Comparison of ENCODE assay signal across 15 cellular contexts in genomic region chr11:19664896-19665548, GRCh38. TPM values are rescaled to one million over a fixed set of nuclear protein-coding genes. Genes with fewer than 3 reads are reported as not detected.
DNase-seq lines count a peak whose midpoint lies in the region; ATAC-seq and TF ChIP-seq lines count a peak whose summit lies in the region.
"Had no signal": no experiment of that assay in that cellular context is flagged by ENCODE, and none has a peak within 500 bp of the region (broad histone marks: within the 10 kb centered on the region; RNA-seq: fewer than 3 reads in every experiment).

No MANE protein-coding gene starts in this region.

- no peak overlapping the region for H3K27ac ChIP-seq in brain microvascular endothelial cell
- no peak overlapping the region for H3K27ac ChIP-seq in effector memory CD4-positive, alpha-beta T cell (ENCODE audit: insufficient read depth, low read length, poor library complexity, severe bottlenecking)
- no peak overlapping the region for H3K27ac ChIP-seq in body of pancreas
- H3K27ac ChIP-seq: BLaER1, esophagus muscularis mucosa, SJSA1 had no signal

- H3K27me3 ChIP-seq in brain microvascular endothelial cell (replicated peaks) (no peaks in the 10 kb centered on the region), body of pancreas (no peaks in the 10 kb centered on the region)
- no peaks in the 10 kb centered on the region for H3K27me3 ChIP-seq in effector memory CD4-positive, alpha-beta T cell (replicated peaks; ENCODE audit: control insufficient read depth, insufficient read depth, low read length, poor library complexity, severe bottlenecking)
- H3K27me3 ChIP-seq: BLaER1, esophagus muscularis mucosa, SJSA1 had no signal

- intact Hi-C loops in body of pancreas (cut with DNase I): no loop called here

- 63 to 66% methylated on average over 4 of the region's 4 CpGs for WGBS in body of pancreas, 2 donors

- H3K4me1 ChIP-seq in effector memory CD4-positive, alpha-beta T cell (ENCODE audit: control insufficient read depth, insufficient read depth, low read length, poor library complexity, severe bottlenecking): no peaks in the 10 kb centered on the region
- no peaks in the 10 kb centered on the region for H3K4me1 ChIP-seq in body of pancreas
- H3K4me1 ChIP-seq: BLaER1 had no signal

- TF ChIP-seq CTCF in AG09309 (IDR thresholded peaks at IDR 0.05; ENCODE audit: control insufficient read depth, insufficient read depth, low read depth, low read length, missing control alignments) (no peak), choroid plexus epithelial cell (conservative IDR thresholded peaks at IDR 0.05; ENCODE audit: low read depth, low read length) (no peak), brain microvascular endothelial cell (IDR thresholded peaks at IDR 0.05; ENCODE audit: low read depth, low read length, missing control alignments) (no peak), body of pancreas (IDR thresholded peaks at IDR 0.05) (no peak)

- in situ Hi-C loops in brain microvascular endothelial cell (cut with HindIII; ENCODE audit: low pct_ligation_motif_present, low sequenced_read_pairs): no loop called here

- no peaks in the 10 kb centered on the region for H3K9me3 ChIP-seq in effector memory CD4-positive, alpha-beta T cell (ENCODE audit: control insufficient read depth, low read length)
- H3K9me3 ChIP-seq in body of pancreas: no peaks in the 10 kb centered on the region
- H3K9me3 ChIP-seq: BLaER1, esophagus muscularis mucosa, SJSA1 had no signal

- DNase-seq in AG09309 (ENCODE audit: low read depth) (peak; percentile 28), NCI-H226 (peak; percentile 49), choroid plexus epithelial cell (ENCODE audit: low read depth) (peak; percentile 50), left kidney (ENCODE audit: low read depth, low spot score) (peak; percentile 58), brain microvascular endothelial cell (no peak), body of pancreas (no peak)
- no peak for DNase-seq in effector memory CD4-positive, alpha-beta T cell
- DNase-seq: activated CD4-positive, alpha-beta memory T cell treated with anti-CD3 and anti-CD28 coated beads, Interleukin-2, amount 10 ng/mL, durations not matched to agents 7 days and 5 days; activated naive CD8-positive, alpha-beta T cell treated with anti-CD3 and anti-CD28 coated beads, Interleukin-2, amount 10 ng/mL, durations not matched to agents 7 days and 5 days; NCI-H2227 treated with DMSO at 0.1 percent for 48 hours; small intestine had no signal

- no peak for ATAC-seq in GM21825 (IDR thresholded peaks at IDR 0.05; ENCODE audit: unreplicated experiment)
- no peak for ATAC-seq in body of pancreas

- H3K4me3 ChIP-seq in AG09309 (ENCODE audit: control insufficient read depth, low read depth, low read length) (no peak overlapping the region), choroid plexus epithelial cell (ENCODE audit: low read depth, low read length) (no peak overlapping the region), brain microvascular endothelial cell (ENCODE audit: low read depth, low read length) (no peak overlapping the region), body of pancreas (no peak overlapping the region)
- H3K4me3 ChIP-seq in effector memory CD4-positive, alpha-beta T cell (ENCODE audit: insufficient read depth, low read depth, low read length, poor library complexity, severe bottlenecking): no peak overlapping the region
- H3K4me3 ChIP-seq: BLaER1, esophagus muscularis mucosa, SJSA1 had no signal

- TF ChIP-seq POLR2A in body of pancreas (IDR thresholded peaks at IDR 0.05): no peak

- no peaks in the 10 kb centered on the region for H3K36me3 ChIP-seq in brain microvascular endothelial cell (replicated peaks)
- no peaks in the 10 kb centered on the region for H3K36me3 ChIP-seq in effector memory CD4-positive, alpha-beta T cell (ENCODE audit: control insufficient read depth, insufficient read depth, low read length)
- H3K36me3 ChIP-seq in body of pancreas (replicated peaks in 1 of 2; ENCODE audit: insufficient read depth in 1 of 2, low read depth in 2 of 2): no peaks in the 10 kb centered on the region
- H3K36me3 ChIP-seq: BLaER1, esophagus muscularis mucosa, SJSA1 had no signal

RNA-seq across cellular contexts. Expression of gene NAV2, which starts 47.6 kb away (rescaled TPM):
- total RNA-seq in body of pancreas: 10 to 100 TPM; 26.4 to 35.5 TPM

Comparison
In these comparisons a context has a peak if more than half of its experiments do, and no peak if none do; other contexts are left out.
1. DNase-seq: peak in AG09309 (single experiment), NCI-H226 (single experiment), choroid plexus epithelial cell (single experiment) and left kidney (single experiment); none in brain microvascular endothelial cell (single experiment), effector memory CD4-positive, alpha-beta T cell (0 of 3) and body of pancreas (0 of 4).